9 cellular contexts compared by ENCODE assay signal in genomic region chr4:36394352-36394903, GRCh38.
DNase-seq lines count a peak whose midpoint lies in the region; ATAC-seq and TF ChIP-seq lines count a peak whose summit lies in the region.
"Had no signal": no experiment of that assay in that cellular context is flagged by ENCODE, and none has a peak within 500 bp of the region (broad histone marks: within the 10 kb centered on the region; RNA-seq: fewer than 3 reads in every experiment).

No MANE protein-coding gene starts in this region.

- ATAC-seq in HG03039 (IDR thresholded peaks at IDR 0.05; ENCODE audit: unreplicated experiment), result no peak

- H3K27ac ChIP-seq in neural progenitor cell, result no peak overlapping the region
- no peak overlapping the region for H3K27ac ChIP-seq in A673 (ENCODE audit: low read depth, low read length, poor library complexity, severe bottlenecking)
- H3K27ac ChIP-seq: WERI-Rb-1 had no signal

- H3F3A ChIP-seq in neural progenitor cell (ENCODE audit: low read depth), result no peaks in the 10 kb centered on the region

- H3K79me2 ChIP-seq in neural progenitor cell (ENCODE audit: low read depth), result no peaks in the 10 kb centered on the region

- no peak overlapping the region for H2AFZ ChIP-seq in neural progenitor cell (replicated peaks)

- H3K27me3 ChIP-seq in neural progenitor cell (no peaks in the 10 kb centered on the region), A673 (replicated peaks; ENCODE audit: insufficient read depth, low read depth, low read length, poor library complexity) (no peaks in the 10 kb centered on the region)

- H4K20me1 ChIP-seq in neural progenitor cell (ENCODE audit: low read depth), result no peaks in the 10 kb centered on the region

- intact Hi-C loops in A673 (cut with micrococcal nuclease; ENCODE audit: unreplicated experiment), result no loop called here

- H3K4me1 ChIP-seq in neural progenitor cell (no peaks in the 10 kb centered on the region), A673 (ENCODE audit: insufficient read depth, low read length, poor library complexity, severe bottlenecking) (peaks cover 5% of the 10 kb centered on the region)

- no peak overlapping the region for H3K27ac Mint-ChIP-seq in neural progenitor cell

- H3K4me1 Mint-ChIP-seq in neural progenitor cell, result peaks cover 3% of the 10 kb centered on the region

- H3K9me3 ChIP-seq in neural progenitor cell (ENCODE audit: low read depth) (no peaks in the 10 kb centered on the region), A673 (ENCODE audit: low read depth, low read length, poor library complexity, severe bottlenecking) (no peaks in the 10 kb centered on the region)

- no peak for TF ChIP-seq CTCF in neural progenitor cell (IDR thresholded peaks at IDR 0.05)
- no peak for TF ChIP-seq CTCF in A673 (conservative IDR thresholded peaks at IDR 0.05; ENCODE audit: low read depth, low read length)

- no peak overlapping the region for H3K4me2 ChIP-seq in neural progenitor cell

- H3K9ac ChIP-seq in neural progenitor cell, result no peak overlapping the region

- H3K9me3 Mint-ChIP-seq in neural progenitor cell, result no peaks in the 10 kb centered on the region

- H3K27me3 Mint-ChIP-seq in neural progenitor cell (ENCODE audit: insufficient read depth, low read depth), result no peaks in the 10 kb centered on the region

- no TSS peak for BruUV-seq in A673 (replicated peaks; lab: Mats Ljungman, UMichigan)

- H3K36me3 ChIP-seq in neural progenitor cell (no peaks in the 10 kb centered on the region), A673 (ENCODE audit: insufficient read depth, low read length, poor library complexity, severe bottlenecking) (no peaks in the 10 kb centered on the region)
- H3K36me3 ChIP-seq: WERI-Rb-1 had no signal

- CTCF ChIA-PET in A673 (lab: Charles Lee), result no interaction called here

- POLR2A ChIA-PET in A673 (lab: Charles Lee; ENCODE audit: low non-redundant PET), result no interaction called here

- H3K4me3 ChIP-seq in neural progenitor cell (no peak overlapping the region), A673 (ENCODE audit: low read depth, low read length, poor library complexity, severe bottlenecking) (no peak overlapping the region)

- no peaks in the 10 kb centered on the region for H3K36me3 Mint-ChIP-seq in neural progenitor cell

- peak; percentile 2 for DNase-seq in stimulated activated CD4-positive, alpha-beta T cell treated with anti-CD3 and anti-CD28 coated beads, Interleukin-12 subunit alpha, Interleukin-12 subunit beta, amount 100 ng/mL, for 4 hours
- DNase-seq in stimulated activated CD4-positive, alpha-beta T cell treated with anti-CD3 and anti-CD28 coated beads, Interleukin-4, amount 100 ng/mL, for 1 hour, result no peak
- DNase-seq in activated CD4-positive, alpha-beta T cell treated with anti-CD3 and anti-CD28 coated beads for 1 hour, result peak; percentile 17
- peak; percentile 83 for DNase-seq in central memory CD4-positive, alpha-beta T cell
- DNase-seq in NCI-H1048 (lab: John Stamatoyannopoulos, UW), result no peak
- no peak for DNase-seq in neural progenitor cell (ENCODE audit: low spot score)
- no peak for DNase-seq in A673 (ENCODE audit: low spot score)
- DNase-seq: WERI-Rb-1 had no signal

- no peak overlapping the region for H3K4me3 Mint-ChIP-seq in neural progenitor cell

Comparison
In these comparisons a context has a peak if more than half of its experiments do, and no peak if none do; other contexts are left out.
1. DNase-seq: peak in stimulated activated CD4-positive, alpha-beta T cell treated with anti-CD3 and anti-CD28 coated beads, Interleukin-12 subunit alpha, Interleukin-12 subunit beta, amount 100 ng/mL, for 4 hours (single experiment), activated CD4-positive, alpha-beta T cell treated with anti-CD3 and anti-CD28 coated beads for 1 hour (single experiment) and central memory CD4-positive, alpha-beta T cell (single experiment); none in stimulated activated CD4-positive, alpha-beta T cell treated with anti-CD3 and anti-CD28 coated beads, Interleukin-4, amount 100 ng/mL, for 1 hour (single experiment), NCI-H1048 (single experiment), neural progenitor cell (single experiment) and A673 (single experiment).